Comparison of ENCODE assay signal across 9 cellular contexts in genomic region chr3:67819447-67819846, GRCh38.
DNase-seq lines count a peak whose midpoint lies in the region; ATAC-seq, FAIRE-seq and TF ChIP-seq lines count a peak whose summit lies in the region.
"Had no signal": no experiment of that assay in that cellular context is flagged by ENCODE, and none has a peak within 500 bp of the region (broad histone marks: within the 10 kb centered on the region; RNA-seq: fewer than 3 reads in every experiment).

No MANE protein-coding gene starts in this region.

- H3K4me3 Mint-ChIP-seq in CD4-positive, CD25-positive, alpha-beta regulatory T cell: no peak overlapping the region
- H3K4me3 Mint-ChIP-seq: naive B cell had no signal

- no peak overlapping the region for H3K4me3 ChIP-seq in CD4-positive, CD25-positive, alpha-beta regulatory T cell (ENCODE audit: low read depth, low read length)
- no peak overlapping the region for H3K4me3 ChIP-seq in HepG2 (replicated peaks in 1 of 3; ENCODE audit: insufficient read depth in 1 of 3, low read depth in 2 of 3, low read length in 3 of 3)

- peak in 2 of 3 donors; percentile 2 to 10 for DNase-seq in CD4-positive, CD25-positive, alpha-beta regulatory T cell
- peak; percentile 7 for DNase-seq in HCEC 1CT
- no peak for DNase-seq in HepG2 (ENCODE audit: low spot score)
- DNase-seq in RKO (ENCODE audit: low spot score): no peak
- no peak for DNase-seq in T-helper 2 cell
- no peak for DNase-seq in NCI-H524 treated with DMSO at 0.1 percent for 48 hours (lab: John Stamatoyannopoulos, UW)
- DNase-seq: naive B cell had no signal

- no peak for TF ChIP-seq POLR2A in HepG2 (IDR thresholded peaks at IDR 0.05; ENCODE audit: insufficient read depth in 1 of 2, low read depth in 2 of 2, low read length in 2 of 2)

- no peaks in the 10 kb centered on the region for H3K79me2 ChIP-seq in HepG2 (ENCODE audit: insufficient read depth, low read length)

- 0 out of 2 replicates have a peak, but pooled peaks have one; percentile 16 for TF ChIP-seq RAD21 in HepG2 (CRISPR knock-in tag; IDR thresholded peaks at IDR 0.05)

- peaks cover 0 to 2% (median 0%) of the 10 kb centered on the region in 7 donors for H3K9me3 Mint-ChIP-seq in CD4-positive, CD25-positive, alpha-beta regulatory T cell

- TF ChIP-seq EP300 in HepG2 (IDR thresholded peaks at IDR 0.05; ENCODE audit: low read depth in 2 of 2, low read length in 2 of 2): no peak
- TF ChIP-seq EP300 in HepG2 (CRISPR knock-in tag; IDR thresholded peaks at IDR 0.05; ENCODE audit: borderline replicate concordance): no peak

- no TSS peak for BruUV-seq in HepG2 (replicated peaks; lab: Mats Ljungman, UMichigan)

- no peaks in the 10 kb centered on the region for H3K4me1 ChIP-seq in CD4-positive, CD25-positive, alpha-beta regulatory T cell (ENCODE audit: control insufficient read depth, insufficient read depth, low read length, poor library complexity, severe bottlenecking)
- H3K4me1 ChIP-seq in HepG2 (ENCODE audit: insufficient read depth, low read length): no peaks in the 10 kb centered on the region

- intact Hi-C loops in HepG2 (cut with micrococcal nuclease; ENCODE audit: unreplicated experiment): loop anchor here (5.0 kb wide), 1 partner anchor 848 kb away; no protein-coding TSS in a partner anchor

- POLR2A ChIA-PET in HepG2 (lab: Yijun Ruan, JAX): no interaction called here

- H4K20me1 ChIP-seq in HepG2 (ENCODE audit: insufficient read depth, low read length): no peaks in the 10 kb centered on the region

- H3K9ac ChIP-seq in HepG2 (ENCODE audit: insufficient read depth, low read depth, low read length): no peak overlapping the region

- no peaks in the 10 kb centered on the region for H3K27me3 ChIP-seq in CD4-positive, CD25-positive, alpha-beta regulatory T cell (ENCODE audit: control insufficient read depth, insufficient read depth, low read length)
- H3K27me3 ChIP-seq in HepG2 (ENCODE audit: control insufficient read depth in 1 of 2, insufficient read depth in 2 of 2, low read length in 2 of 2): no peaks in the 10 kb centered on the region

- ATAC-seq in CD4-positive, CD25-positive, alpha-beta regulatory T cell (ENCODE audit: low read depth in 2 of 2): no peak
- peak; percentile 83 for ATAC-seq in HepG2
- no peak for ATAC-seq in GM21825 (IDR thresholded peaks at IDR 0.05; ENCODE audit: unreplicated experiment)

- no peak overlapping the region for H3K4me2 ChIP-seq in HepG2 (ENCODE audit: low read depth, low read length)

- in situ Hi-C loops in HepG2 (cut with HindIII; ENCODE audit: extremely low pct_ligation_motif_present, low pct_unique_long_range_greater_than_20kb): no loop called here

- peak overlapping the region in 2 of 3 donors; percentile 22 to 43 for H3K27ac Mint-ChIP-seq in CD4-positive, CD25-positive, alpha-beta regulatory T cell
- H3K27ac Mint-ChIP-seq: naive B cell had no signal

- peaks cover 0 to 5% (median under 1%) of the 10 kb centered on the region in 4 donors for H3K4me1 Mint-ChIP-seq in CD4-positive, CD25-positive, alpha-beta regulatory T cell
- H3K4me1 Mint-ChIP-seq: naive B cell had no signal

- CTCF ChIA-PET in HepG2 (lab: Yijun Ruan, JAX; ENCODE audit: low intra/inter-chr PET ratio, low total read pairs): no interaction called here

- TF ChIP-seq CTCF in VCaP (conservative IDR thresholded peaks at IDR 0.05) (peak; percentile 75), HepG2 (CRISPR knock-in tag; IDR thresholded peaks at IDR 0.05) (peak; percentile 58)

- H3K27me3 Mint-ChIP-seq in CD4-positive, CD25-positive, alpha-beta regulatory T cell: no peaks in the 10 kb centered on the region

- H2AFZ ChIP-seq in HepG2 (ENCODE audit: low read length): no peak overlapping the region

- FAIRE-seq in HepG2 (lab: Jason Lieb, UNC): peak; percentile 40

- no peaks in the 10 kb centered on the region for H3K9me3 ChIP-seq in CD4-positive, CD25-positive, alpha-beta regulatory T cell (ENCODE audit: control insufficient read depth in 2 of 2, low read length in 2 of 2)
- H3K9me3 ChIP-seq in HepG2 (ENCODE audit: low read length): no peaks in the 10 kb centered on the region

- no peaks in the 10 kb centered on the region for H3K36me3 Mint-ChIP-seq in CD4-positive, CD25-positive, alpha-beta regulatory T cell
- H3K36me3 Mint-ChIP-seq: naive B cell had no signal

- no peaks in the 10 kb centered on the region for H3K36me3 ChIP-seq in CD4-positive, CD25-positive, alpha-beta regulatory T cell (ENCODE audit: control insufficient read depth, insufficient read depth, low read length)
- H3K36me3 ChIP-seq in HepG2 (replicated peaks in 1 of 2; ENCODE audit: control insufficient read depth in 1 of 2, insufficient read depth in 2 of 2, low read length in 2 of 2): no peaks in the 10 kb centered on the region

- H3K27ac ChIP-seq in CD4-positive, CD25-positive, alpha-beta regulatory T cell (ENCODE audit: insufficient read depth, low read length, poor library complexity, severe bottlenecking): no peak overlapping the region
- H3K27ac ChIP-seq in VCaP (no peak overlapping the region), HepG2 (ENCODE audit: extremely low read length, insufficient read depth, low read length) (no peak overlapping the region)

- 0% methylated on average over 1 of the region's 1 CpG for WGBS in HepG2 (ENCODE audit: low lambda C conversion rate)

TF ChIP-seq in HepG2, 621 proteins besides CTCF, POLR2A, EP300 and RAD21:
- TF ChIP-seq REST (IDR thresholded peaks at IDR 0.05; ENCODE audit: borderline replicate concordance in 1 of 2, low read depth in 1 of 2, low read length in 2 of 2) (no peak), ZNF850 (CRISPR knock-in tag; conservative IDR thresholded peaks at IDR 0.05) (no peak), STAG1 (CRISPR knock-in tag; IDR thresholded peaks at IDR 0.05) (peak; percentile 63), ELF3 (CRISPR knock-in tag; IDR thresholded peaks at IDR 0.05) (no peak), SMC3 (IDR thresholded peaks at IDR 0.05; ENCODE audit: low read length) (peak; percentile 47; the same call in 1 of the 2 replicates), JARID2 (CRISPR knock-in tag; IDR thresholded peaks at IDR 0.05; ENCODE audit: insufficient replicate concordance) (no peak), KLF15 (CRISPR knock-in tag; IDR thresholded peaks at IDR 0.05; ENCODE audit: borderline replicate concordance) (no peak), ZNF207 (IDR thresholded peaks at IDR 0.05; ENCODE audit: borderline replicate concordance) (no peak), CREB3 (CRISPR knock-in tag; IDR thresholded peaks at IDR 0.05) (no peak)

Comparison
In these comparisons a context has a peak if more than half of its experiments do, and no peak if none do; other contexts are left out.
1. DNase-seq: peak in CD4-positive, CD25-positive, alpha-beta regulatory T cell (2 of 3) and HCEC 1CT (single experiment); none in HepG2 (single experiment), RKO (single experiment), T-helper 2 cell (0 of 5) and NCI-H524 treated with DMSO at 0.1 percent for 48 hours (single experiment).